26 cellular contexts compared by ENCODE assay signal in the genomic region with DNA sequence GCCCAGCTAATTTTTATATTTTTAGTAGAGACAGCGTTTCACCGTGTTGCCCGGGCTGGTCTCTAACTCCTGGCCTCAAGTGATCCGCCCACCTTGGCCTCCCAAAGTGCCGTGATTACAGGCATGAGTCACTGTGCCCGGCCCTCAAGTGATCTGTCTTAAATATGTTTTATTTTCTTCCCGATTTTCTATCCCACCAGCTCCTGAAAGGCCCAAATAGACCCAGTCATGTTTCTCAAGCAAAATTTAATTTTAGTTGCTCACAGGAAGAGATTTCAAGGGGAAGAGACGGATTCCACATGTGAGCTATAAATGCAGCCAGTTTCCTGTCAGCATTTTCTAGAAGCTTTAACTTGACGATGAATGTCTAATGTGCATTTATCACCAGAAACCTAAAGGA. TPM values are rescaled to one million over a fixed set of nuclear protein-coding genes. Genes with fewer than 3 reads are reported as not detected.
DNase-seq lines count a peak whose midpoint lies in the region; ATAC-seq and TF ChIP-seq lines count a peak whose summit lies in the region.
"Had no signal": no experiment of that assay in that cellular context is flagged by ENCODE, and none has a peak within 500 bp of the region (broad histone marks: within the 10 kb centered on the region; RNA-seq: fewer than 3 reads in every experiment).

No MANE protein-coding gene starts in this region.

- intact Hi-C loops in right lobe of liver (cut with DNase I): no loop called here

- H3K4me3 ChIP-seq in GM23248 (no peak overlapping the region), right lobe of liver (no peak overlapping the region), subcutaneous abdominal adipose tissue (ENCODE audit: low read depth in 1 of 5, low read length in 5 of 5) (no peak overlapping the region)
- H3K4me3 ChIP-seq: coronary artery, skin epidermis had no signal

- H3K4me2 ChIP-seq in GM23248 (ENCODE audit: unreplicated experiment): peak overlapping the region; percentile 24

- no peak overlapping the region for H3K9ac ChIP-seq in GM23248
- no peak overlapping the region for H3K9ac ChIP-seq in subcutaneous abdominal adipose tissue (ENCODE audit: low read length in 5 of 5)

- peaks cover 44% of the 10 kb centered on the region; the same call in 1 of the 2 replicates for H3K36me3 ChIP-seq in GM23248 (ENCODE audit: low read depth)
- H3K36me3 ChIP-seq in right lobe of liver: peaks cover 0 to 30% (median 3%) of the 10 kb centered on the region in 4 donors
- H3K36me3 ChIP-seq in subcutaneous abdominal adipose tissue (ENCODE audit: control insufficient read depth in 5 of 5, insufficient read depth in 5 of 5, low read length in 5 of 5): peaks cover 16 to 63% (median 31%) of the 10 kb centered on the region in 5 donors

- no peak for TF ChIP-seq POLR2A in right lobe of liver (IDR thresholded peaks at IDR 0.05)

- H4K20me1 ChIP-seq in GM23248 (ENCODE audit: insufficient read depth): no peaks in the 10 kb centered on the region

- H3F3A ChIP-seq in GM23248 (ENCODE audit: insufficient read depth): peaks cover 43% of the 10 kb centered on the region

- H3K9me3 ChIP-seq in GM23248 (ENCODE audit: low read depth) (no peaks in the 10 kb centered on the region), right lobe of liver (no peaks in the 10 kb centered on the region), subcutaneous abdominal adipose tissue (ENCODE audit: control insufficient read depth in 5 of 5, low read length in 5 of 5) (no peaks in the 10 kb centered on the region)

- peaks cover 10% of the 10 kb centered on the region; the same call in 1 of the 2 replicates for H3K79me2 ChIP-seq in GM23248 (ENCODE audit: insufficient read depth)

- H3K9me2 ChIP-seq in GM23248 (ENCODE audit: insufficient read depth): no peaks in the 10 kb centered on the region

- H3K4me1 ChIP-seq in GM23248 (ENCODE audit: insufficient read depth): peaks cover 48% of the 10 kb centered on the region
- peaks cover 0 to 52% (median 13%) of the 10 kb centered on the region in 4 donors for H3K4me1 ChIP-seq in right lobe of liver
- H3K4me1 ChIP-seq in subcutaneous abdominal adipose tissue (ENCODE audit: control insufficient read depth in 5 of 5, insufficient read depth in 5 of 5, low read length in 5 of 5): peaks cover 4 to 32% (median 18%) of the 10 kb centered on the region in 5 donors

- WGBS in GM23248 (ENCODE audit: low coverage in 1 of 2, low lambda C conversion rate in 2 of 2, missing lambda C conversion rate in 2 of 2), 2 experiments: 43 to 44% methylated on average over 9 of the region's 9 CpGs
- 68% methylated on average over 8 of the region's 9 CpGs for WGBS in right lobe of liver (ENCODE audit: insufficient coverage, low coverage, low lambda C conversion rate, missing lambda C conversion rate)

- DNase-seq in GM23248 (peak; percentile 47), amniotic epithelial cell (ENCODE audit: low read depth) (peak; percentile 72), right lobe of liver (no peak), ACHN (no peak), COR-L47 (lab: John Stamatoyannopoulos, UW) (no peak), DMS53 (lab: John Stamatoyannopoulos, UW) (no peak)
- DNase-seq: activated CD4-positive, alpha-beta T cell treated with anti-CD3 and anti-CD28 coated beads, Interleukin-2, amount 10 ng/mL, durations not matched to agents 24 days and 14 days; activated naive CD4-positive, alpha-beta T cell treated with anti-CD3 and anti-CD28 coated beads, Interleukin-2, amount 10 ng/mL, durations not matched to agents 7 days and 5 days; activated T-cell treated with anti-CD3 and anti-CD28 coated beads, Interleukin-2, amount 50 U/mL, for 48 hours; CD4-positive, alpha-beta memory T cell; DMS 273 treated with DMSO at 0.1 percent for 48 hours; foreskin melanocyte; H9; KBM-7; left cardiac atrium; NCI-H1105 treated with DMSO at 0.1 percent for 48 hours; NCI-H2029; NCI-H526; Right ventricle myocardium superior; stimulated activated CD4-positive, alpha-beta T cell treated with anti-CD3 and anti-CD28 coated beads, Interleukin-1b, Interleukin-23, amount 100 ng/mL, for 48 hours; substantia nigra; SW 1271; T-helper 9 cell had no signal

- H2AFZ ChIP-seq in GM23248: no peak overlapping the region

- in situ Hi-C loops in GM23248 (cut with MboI): no loop called here
- in situ Hi-C loops in ACHN (cut with HindIII; ENCODE audit: low pct_ligation_motif_present, low pct_unique_long_range_greater_than_20kb, low sequenced_read_pairs): no loop called here

- H3K27me3 ChIP-seq in GM23248 (replicated peaks; ENCODE audit: insufficient read depth) (no peaks in the 10 kb centered on the region), right lobe of liver (no peaks in the 10 kb centered on the region), subcutaneous abdominal adipose tissue (ENCODE audit: control insufficient read depth in 5 of 5, insufficient read depth in 4 of 5, low read length in 5 of 5) (no peaks in the 10 kb centered on the region)

- H3K27ac ChIP-seq in GM23248 (peak overlapping the region; percentile 50), right lobe of liver (peak overlapping the region in 2 of 3 donors; percentile 41 to 54), subcutaneous abdominal adipose tissue (ENCODE audit: low read depth, low read length) (peak overlapping the region; percentile 24)
- H3K27ac ChIP-seq: coronary artery, skin epidermis had no signal

- ATAC-seq in right lobe of liver: no peak
- ATAC-seq: left cardiac atrium had no signal

- TF ChIP-seq CTCF in right lobe of liver (IDR thresholded peaks at IDR 0.05): no peak

RNA-seq across cellular contexts. Expression of a gene that starts 12.0 kb away (rescaled TPM):
- total RNA-seq in GM23248 (2014; rRNA removed; shearing (Covaris generic)): 76.1 and 91.3 TPM in 2 replicates
- polyA plus RNA-seq in GM23248 (2016; fragmentation: Nextera tagmentation; extraction: Ambion mirVana): 77.9 and 82.9 TPM in 2 replicates
- 10 to 100 TPM; 24.0 to 46.4 (median 36.1) TPM for total RNA-seq in right lobe of liver

RNA-seq across cellular contexts. Expression of a gene that starts 35.3 kb away (rescaled TPM):
- total RNA-seq in GM23248 (2014; rRNA removed; shearing (Covaris generic)): 91.3 and 98.6 TPM in 2 replicates
- 74.5 and 74.9 TPM in 2 replicates for polyA plus RNA-seq in GM23248 (2016; fragmentation: Nextera tagmentation; extraction: Ambion mirVana)
- 10 to 100 TPM; 41.6 to 69.5 (median 57.4) TPM for total RNA-seq in right lobe of liver

RNA-seq across cellular contexts. Expression of a gene that starts 49.6 kb away (rescaled TPM):
- total RNA-seq in GM23248 (2014; rRNA removed; shearing (Covaris generic)): 10.7 and 13.1 TPM in 2 replicates
- polyA plus RNA-seq in GM23248 (2016; fragmentation: Nextera tagmentation; extraction: Ambion mirVana): 17.4 and 17.6 TPM in 2 replicates
- total RNA-seq in right lobe of liver: 100 to 1,000 TPM in 1 of 6 experiments, 10 to 100 TPM in 5; 16.0 to 152 (median 23.8) TPM

Comparison
In these comparisons a context has a peak if more than half of its experiments do, and no peak if none do; other contexts are left out.
1. DNase-seq: peak in GM23248 (single experiment) and amniotic epithelial cell (single experiment); none in right lobe of liver (0 of 3), ACHN (single experiment), COR-L47 (single experiment) and DMS53 (single experiment).
2. Peak in every context shown above with its lines, with median percentiles within 50 percentile points of each other: H3K27ac ChIP-seq.